11 cellular contexts compared by ENCODE assay signal in the genomic region with DNA sequence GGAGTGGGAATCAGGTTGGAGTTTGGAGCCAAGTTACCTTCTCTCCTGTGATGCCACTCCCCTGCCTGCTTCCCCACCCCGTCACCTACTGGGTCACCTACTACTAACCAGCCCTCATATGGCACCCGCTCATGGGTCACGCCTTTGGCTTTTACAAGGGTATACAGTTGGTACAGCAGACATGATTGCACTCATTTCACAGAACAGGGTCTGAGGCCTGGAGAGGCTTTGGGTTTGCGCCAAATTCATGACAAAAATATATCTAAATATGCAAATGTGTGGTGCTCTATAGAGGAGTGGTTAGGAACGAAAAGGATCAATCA. TPM values are rescaled to one million over a fixed set of nuclear protein-coding genes. Genes with fewer than 3 reads are reported as not detected.
DNase-seq lines count a peak whose midpoint lies in the region; ATAC-seq, FAIRE-seq and TF ChIP-seq lines count a peak whose summit lies in the region.
"Had no signal": no experiment of that assay in that cellular context is flagged by ENCODE, and none has a peak within 500 bp of the region (broad histone marks: within the 10 kb centered on the region; RNA-seq: fewer than 3 reads in every experiment).

No MANE protein-coding gene starts in this region.

- TF ChIP-seq CTCF in lower lobe of right lung (IDR thresholded peaks at IDR 0.05) (no peak), thyroid gland (IDR thresholded peaks at IDR 0.05) (no peak), HepG2 (CRISPR knock-in tag; IDR thresholded peaks at IDR 0.05) (no peak)

- TF ChIP-seq POLR2A in thyroid gland (IDR thresholded peaks at IDR 0.05) (no peak), HepG2 (IDR thresholded peaks at IDR 0.05; ENCODE audit: insufficient read depth in 1 of 2, low read depth in 2 of 2, low read length in 2 of 2) (no peak)

- CTCF ChIA-PET in activated naive CD4-positive, alpha-beta T cell treated with anti-CD3 and anti-CD28 coated beads for 36 hours (lab: Charles Lee), result no interaction called here
- CTCF ChIA-PET in HepG2 (lab: Yijun Ruan, JAX; ENCODE audit: low intra/inter-chr PET ratio, low total read pairs), result no interaction called here

- H3K4me1 Mint-ChIP-seq in activated naive CD4-positive, alpha-beta T cell treated with anti-CD3 and anti-CD28 coated beads for 36 hours (ENCODE audit: low read depth), result peaks cover 51% of the 10 kb centered on the region

- no peak for FAIRE-seq in HepG2 (lab: Jason Lieb, UNC)

- no peak for TF ChIP-seq RAD21 in HepG2 (CRISPR knock-in tag; IDR thresholded peaks at IDR 0.05)

- 57 to 66% methylated on average over 5 of the region's 5 CpGs for WGBS in thyroid gland, 2 donors
- WGBS in HepG2 (ENCODE audit: low lambda C conversion rate), result 72% methylated on average over 3 of the region's 5 CpGs

- no peak overlapping the region for H3K9ac ChIP-seq in HepG2 (ENCODE audit: insufficient read depth, low read depth, low read length)

- no TSS peak for BruUV-seq in HepG2 (replicated peaks; lab: Mats Ljungman, UMichigan)

- H3K4me3 ChIP-seq in SJSA1 (no peak overlapping the region), lower lobe of right lung (no peak overlapping the region), thyroid gland (replicated peaks in 1 of 3) (no peak overlapping the region), HepG2 (replicated peaks in 1 of 3; ENCODE audit: insufficient read depth in 1 of 3, low read depth in 2 of 3, low read length in 3 of 3) (no peak overlapping the region)

- no peaks in the 10 kb centered on the region for H3K9me3 Mint-ChIP-seq in activated naive CD4-positive, alpha-beta T cell treated with anti-CD3 and anti-CD28 coated beads for 36 hours

- peak overlapping the region; percentile 65 for H3K27ac Mint-ChIP-seq in activated naive CD4-positive, alpha-beta T cell treated with anti-CD3 and anti-CD28 coated beads for 36 hours

- in situ Hi-C loops in HepG2 (cut with HindIII; ENCODE audit: extremely low pct_ligation_motif_present, low pct_unique_long_range_greater_than_20kb), result no loop called here

- intact Hi-C loops in activated naive CD4-positive, alpha-beta T cell treated with anti-CD3 and anti-CD28 coated beads for 36 hours (cut with micrococcal nuclease), result loop anchor here (1.0 kb wide), 2 partner anchors 15 to 61 kb away; no protein-coding TSS in a partner anchor
- intact Hi-C loops in lower lobe of right lung (cut with DNase I) (no loop called here), thyroid gland (cut with DNase I) (no loop called here), HepG2 (cut with micrococcal nuclease; ENCODE audit: unreplicated experiment) (no loop called here)

- H3K4me1 ChIP-seq in SJSA1 (replicated peaks) (peaks cover 60% of the 10 kb centered on the region), lower lobe of right lung (peaks cover 42% of the 10 kb centered on the region), thyroid gland (peaks cover 66 to 88% of the 10 kb centered on the region in 2 donors), HepG2 (ENCODE audit: insufficient read depth, low read length) (no peaks in the 10 kb centered on the region)

- no peaks in the 10 kb centered on the region for H3K36me3 ChIP-seq in SJSA1
- H3K36me3 ChIP-seq in lower lobe of right lung, result no peaks in the 10 kb centered on the region
- no peaks in the 10 kb centered on the region for H3K36me3 ChIP-seq in thyroid gland
- no peaks in the 10 kb centered on the region for H3K36me3 ChIP-seq in HepG2 (replicated peaks in 1 of 2; ENCODE audit: control insufficient read depth in 1 of 2, insufficient read depth in 2 of 2, low read length in 2 of 2)
- H3K36me3 ChIP-seq: neutrophil had no signal

- no peak for TF ChIP-seq EP300 in HepG2 (IDR thresholded peaks at IDR 0.05; ENCODE audit: low read depth in 2 of 2, low read length in 2 of 2)
- TF ChIP-seq EP300 in HepG2 (CRISPR knock-in tag; IDR thresholded peaks at IDR 0.05; ENCODE audit: borderline replicate concordance), result no peak

- H3K27ac ChIP-seq in SJSA1, result peak overlapping the region; percentile 53
- H3K27ac ChIP-seq in lower lobe of right lung, result peak overlapping the region; percentile 41
- H3K27ac ChIP-seq in thyroid gland, result peak overlapping the region; percentile 85 to 93 (median 92)
- H3K27ac ChIP-seq in HepG2 (ENCODE audit: extremely low read length, insufficient read depth, low read length), result no peak overlapping the region
- H3K27ac ChIP-seq: neutrophil had no signal

- ATAC-seq in lower lobe of right lung (no peak), HepG2 (no peak)

- H3K9me3 ChIP-seq in SJSA1 (replicated peaks) (no peaks in the 10 kb centered on the region), lower lobe of right lung (no peaks in the 10 kb centered on the region), thyroid gland (no peaks in the 10 kb centered on the region), HepG2 (ENCODE audit: low read length) (no peaks in the 10 kb centered on the region)
- H3K9me3 ChIP-seq: neutrophil had no signal

- H3K4me3 Mint-ChIP-seq in activated naive CD4-positive, alpha-beta T cell treated with anti-CD3 and anti-CD28 coated beads for 36 hours, result no peak overlapping the region

- DNase-seq in activated naive CD4-positive, alpha-beta T cell treated with anti-CD3 and anti-CD28 coated beads for 36 hours, result no peak
- DNase-seq in activated naive CD4-positive, alpha-beta T cell treated with anti-CD3 and anti-CD28 coated beads, Interleukin-2, amount 50 U/mL, for 16 hours, result no peak
- DNase-seq in SJSA1 (ENCODE audit: low read depth in 1 of 2, low spot score in 2 of 2) (no peak), lower lobe of right lung (no peak), thyroid gland (no peak), HepG2 (ENCODE audit: low spot score) (no peak), DMS153 (lab: John Stamatoyannopoulos, UW) (no peak), DMS79 treated with DMSO at 0.1 percent for 48 hours (lab: John Stamatoyannopoulos, UW) (no peak)
- DNase-seq: kidney glomerular epithelial cell, NCI-H2171 treated with DMSO at 0.1 percent for 48 hours had no signal

- no peaks in the 10 kb centered on the region for H3K36me3 Mint-ChIP-seq in activated naive CD4-positive, alpha-beta T cell treated with anti-CD3 and anti-CD28 coated beads for 36 hours (ENCODE audit: low read depth)

- H3K4me2 ChIP-seq in HepG2 (ENCODE audit: low read depth, low read length), result no peak overlapping the region

- no peaks in the 10 kb centered on the region for H3K79me2 ChIP-seq in HepG2 (ENCODE audit: insufficient read depth, low read length)

- POLR2A ChIA-PET in HepG2 (lab: Yijun Ruan, JAX), result no interaction called here

- H2AFZ ChIP-seq in HepG2 (ENCODE audit: low read length), result no peak overlapping the region

- no peaks in the 10 kb centered on the region for H3K27me3 Mint-ChIP-seq in activated naive CD4-positive, alpha-beta T cell treated with anti-CD3 and anti-CD28 coated beads for 36 hours (ENCODE audit: low read depth)

- H4K20me1 ChIP-seq in HepG2 (ENCODE audit: insufficient read depth, low read length), result peaks cover 2% of the 10 kb centered on the region; the same call in 1 of the 2 replicates

- H3K27me3 ChIP-seq in SJSA1 (replicated peaks) (no peaks in the 10 kb centered on the region), lower lobe of right lung (ENCODE audit: low read depth) (no peaks in the 10 kb centered on the region), thyroid gland (no peaks in the 10 kb centered on the region), HepG2 (ENCODE audit: control insufficient read depth in 1 of 2, insufficient read depth in 2 of 2, low read length in 2 of 2) (peaks cover 8 to 58% of the 10 kb centered on the region in 2 experiments)

RNA-seq across cellular contexts. Expression of gene CRYGN, which starts 10.7 kb away (rescaled TPM):
- not detected for total RNA-seq in activated naive CD4-positive, alpha-beta T cell treated with anti-CD3 and anti-CD28 coated beads for 36 hours
- not detected in 2 replicates for total RNA-seq in SJSA1 (2014; rRNA removed; shearing (Covaris generic))
- not detected for total RNA-seq in lower lobe of right lung
- 10 to 100 TPM; 16.4 to 45.5 (median 24.5) TPM for total RNA-seq in thyroid gland
- total RNA-seq in HepG2 (2016; rRNA removed; fragmentation: Illumina TruSeq; extraction: Trizol), result not detected in 2 replicates
- not detected in 2 replicates for total RNA-seq in HepG2 (2016; cell fraction: cytosol; rRNA removed; fragmentation: Illumina TruSeq; extraction: Trizol; ENCODE audit: low read depth)
- total RNA-seq in HepG2 (2016; cell fraction: insoluble cytoplasmic fraction; rRNA removed; fragmentation: Illumina TruSeq; extraction: Trizol), result not detected in 2 replicates
- total RNA-seq in HepG2 (2016; cell fraction: membrane; rRNA removed; fragmentation: Illumina TruSeq; extraction: Trizol), result not detected in 2 replicates
- not detected in 2 replicates for total RNA-seq in HepG2 (2016; cell fraction: nucleus; rRNA removed; fragmentation: Illumina TruSeq; extraction: Trizol)
- 0.11 TPM in 1 of 2 replicates, not detected in the other for polyA plus RNA-seq in HepG2 (2011; rRNA removed)
- polyA plus RNA-seq in HepG2 (2011; cell fraction: cytosol; rRNA removed), result not detected in 2 replicates
- polyA plus RNA-seq in HepG2 (2011; cell fraction: nucleus; rRNA removed), result 0.14 and 0.18 TPM in 2 replicates
- not detected in 2 replicates for polyA plus RNA-seq in HepG2 (2012)
- polyA plus RNA-seq in HepG2 (2016; cell fraction: cytosol; fragmentation: Illumina TruSeq; extraction: Trizol; ENCODE audit: low read depth), result not detected in 2 replicates
- polyA plus RNA-seq in HepG2 (2016; cell fraction: insoluble cytoplasmic fraction; fragmentation: Illumina TruSeq; extraction: Trizol; ENCODE audit: low read depth), result not detected in 2 replicates
- not detected in 2 replicates for polyA plus RNA-seq in HepG2 (2016; cell fraction: membrane; fragmentation: Illumina TruSeq; extraction: Trizol; ENCODE audit: low read depth)
- polyA plus RNA-seq in HepG2 (2016; cell fraction: nucleus; fragmentation: Illumina TruSeq; extraction: Trizol; ENCODE audit: insufficient read depth, low read depth), result not detected in 2 replicates
- polyA minus RNA-seq in HepG2 (2011; rRNA and poly(A)+ RNA removed; ENCODE audit: low replicate concordance), result 0.07 TPM in 1 of 2 replicates, not detected in the other
- polyA minus RNA-seq in HepG2 (2011; cell fraction: cytosol; rRNA and poly(A)+ RNA removed), result not detected in 2 replicates
- polyA minus RNA-seq in HepG2 (2011; cell fraction: nucleus; rRNA and poly(A)+ RNA removed), result not detected in 2 replicates

RNA-seq across cellular contexts. Expression of gene WDR86, which starts 19.4 kb away (rescaled TPM):
- not detected for total RNA-seq in activated naive CD4-positive, alpha-beta T cell treated with anti-CD3 and anti-CD28 coated beads for 36 hours
- total RNA-seq in SJSA1 (2014; rRNA removed; shearing (Covaris generic)), result 0.39 and 0.72 TPM in 2 replicates
- 4.4 TPM for total RNA-seq in lower lobe of right lung
- 100 to 1,000 TPM in 3 of 4 donors, 10 to 100 TPM in 1; 99.5 to 203 (median 142) TPM for total RNA-seq in thyroid gland
- 0.11 TPM in 1 of 2 replicates, not detected in the other for total RNA-seq in HepG2 (2016; rRNA removed; fragmentation: Illumina TruSeq; extraction: Trizol)
- not detected in 2 replicates for total RNA-seq in HepG2 (2016; cell fraction: cytosol; rRNA removed; fragmentation: Illumina TruSeq; extraction: Trizol; ENCODE audit: low read depth)
- not detected in 2 replicates for total RNA-seq in HepG2 (2016; cell fraction: insoluble cytoplasmic fraction; rRNA removed; fragmentation: Illumina TruSeq; extraction: Trizol)
- 0.24 TPM in 1 of 2 replicates, not detected in the other for total RNA-seq in HepG2 (2016; cell fraction: membrane; rRNA removed; fragmentation: Illumina TruSeq; extraction: Trizol)
- 0.50 TPM in 1 of 2 replicates, not detected in the other for total RNA-seq in HepG2 (2016; cell fraction: nucleus; rRNA removed; fragmentation: Illumina TruSeq; extraction: Trizol)
- polyA plus RNA-seq in HepG2 (2011; rRNA removed), result 2.9 and 4.3 TPM in 2 replicates
- 1.2 and 2.5 TPM in 2 replicates for polyA plus RNA-seq in HepG2 (2011; cell fraction: cytosol; rRNA removed)
- polyA plus RNA-seq in HepG2 (2011; cell fraction: nucleus; rRNA removed), result 22.1 and 28.5 TPM in 2 replicates
- 1.7 and 1.9 TPM in 2 replicates for polyA plus RNA-seq in HepG2 (2012)
- polyA plus RNA-seq in HepG2 (2016; cell fraction: cytosol; fragmentation: Illumina TruSeq; extraction: Trizol; ENCODE audit: low read depth), result 0.14 TPM in 1 of 2 replicates, not detected in the other
- polyA plus RNA-seq in HepG2 (2016; cell fraction: insoluble cytoplasmic fraction; fragmentation: Illumina TruSeq; extraction: Trizol; ENCODE audit: low read depth), result not detected in 2 replicates
- 0.15 and 0.16 TPM in 2 replicates for polyA plus RNA-seq in HepG2 (2016; cell fraction: membrane; fragmentation: Illumina TruSeq; extraction: Trizol; ENCODE audit: low read depth)
- 0.61 TPM in 1 of 2 replicates, not detected in the other for polyA plus RNA-seq in HepG2 (2016; cell fraction: nucleus; fragmentation: Illumina TruSeq; extraction: Trizol; ENCODE audit: insufficient read depth, low read depth)
- polyA minus RNA-seq in HepG2 (2011; rRNA and poly(A)+ RNA removed; ENCODE audit: low replicate concordance), result 3.2 TPM in 1 of 2 replicates, not detected in the other
- polyA minus RNA-seq in HepG2 (2011; cell fraction: cytosol; rRNA and poly(A)+ RNA removed), result 0.59 and 1.6 TPM in 2 replicates
- polyA minus RNA-seq in HepG2 (2011; cell fraction: nucleus; rRNA and poly(A)+ RNA removed), result 5.0 TPM in 2 replicates

Comparison
In these comparisons a context has a peak if more than half of its experiments do, and no peak if none do; other contexts are left out.
1. RNA of gene CRYGN, which starts 10.7 kb away (total RNA-seq): 16.4 to 45.5 TPM in thyroid gland; not detected in lower lobe of right lung (single experiment), not detected in activated naive CD4-positive, alpha-beta T cell treated with anti-CD3 and anti-CD28 coated beads for 36 hours, not detected in SJSA1 and not detected in HepG2; every median in the first group is over 10 times any median in the second.
2. RNA of gene WDR86, which starts 19.4 kb away (total RNA-seq): 99.5 to 203 TPM in thyroid gland; 4.4 TPM in lower lobe of right lung (single experiment), 0.39 to 0.72 TPM in SJSA1, 0.11 to 0.50 TPM in HepG2 and not detected in activated naive CD4-positive, alpha-beta T cell treated with anti-CD3 and anti-CD28 coated beads for 36 hours; every median in the first group is over 10 times any median in the second.